In genomic region chr10:101358706-101359300, GRCh38 we compare ENCODE assay signal across 21 cellular contexts. TPM values are rescaled to one million over a fixed set of nuclear protein-coding genes. Genes with fewer than 3 reads are reported as not detected.
DNase-seq lines count a peak whose midpoint lies in the region; ATAC-seq and TF ChIP-seq lines count a peak whose summit lies in the region.
"Had no signal": no experiment of that assay in that cellular context is flagged by ENCODE, and none has a peak within 500 bp of the region (broad histone marks: within the 10 kb centered on the region; RNA-seq: fewer than 3 reads in every experiment).

No MANE protein-coding gene starts in this region.

- no peak overlapping the region for H3K4me3 Mint-ChIP-seq in GM23338
- H3K4me3 Mint-ChIP-seq: activated CD4-positive, alpha-beta T cell treated with anti-CD3 and anti-CD28 coated beads, Interleukin-2, amount 10 ng/mL, durations not matched to agents 24 days and 14 days; activated naive CD8-positive, alpha-beta T cell treated with anti-CD3 and anti-CD28 coated beads, Interleukin-2, amount 50 U/mL, for 24 hours; natural killer cell; T-helper 1 cell treated with Interleukin-12 subunit alpha and Interleukin-12 subunit beta and Interleukin-4 antibody, amounts not matched to agents 30 μg/mL and 1 μg/mL, for 36 hours had no signal

- no peak for TF ChIP-seq POLR2A in body of pancreas (IDR thresholded peaks at IDR 0.05)

- H3K9me3 Mint-ChIP-seq in GM23338: no peaks in the 10 kb centered on the region
- H3K9me3 Mint-ChIP-seq: activated naive CD8-positive, alpha-beta T cell treated with anti-CD3 and anti-CD28 coated beads, Interleukin-2, amount 50 U/mL, for 24 hours; CD4-positive, CD25-positive, alpha-beta regulatory T cell; natural killer cell; T-helper 1 cell treated with Interleukin-12 subunit alpha and Interleukin-12 subunit beta and Interleukin-4 antibody, amounts not matched to agents 30 μg/mL and 1 μg/mL, for 36 hours had no signal

- 50 to 57% methylated on average over 5 of the region's 5 CpGs for WGBS in aorta, 2 donors
- 53 to 68% methylated on average over 5 of the region's 5 CpGs for WGBS in body of pancreas, 2 donors

- ATAC-seq in GM23338 (no peak), aorta (ENCODE audit: low FRiP score) (no peak), body of pancreas (no peak)
- ATAC-seq: activated naive CD8-positive, alpha-beta T cell treated with anti-CD3 and anti-CD28 coated beads, Interleukin-2, amount 50 U/mL, for 24 hours; foreskin keratinocyte; natural killer cell had no signal

- H3K9me2 ChIP-seq in GM23338 (ENCODE audit: insufficient read depth): no peaks in the 10 kb centered on the region

- H4K20me1 ChIP-seq in GM23338 (replicated peaks; ENCODE audit: insufficient read depth): peaks cover 5% of the 10 kb centered on the region

- H3K36me3 ChIP-seq in GM23338 (ENCODE audit: insufficient read depth) (no peaks in the 10 kb centered on the region), aorta (ENCODE audit: control insufficient read depth in 1 of 2, insufficient read depth in 2 of 2, low read length in 1 of 2) (no peaks in the 10 kb centered on the region), body of pancreas (replicated peaks in 1 of 2; ENCODE audit: insufficient read depth in 1 of 2, low read depth in 2 of 2) (no peaks in the 10 kb centered on the region)
- H3K36me3 ChIP-seq: prostate gland, vagina had no signal

- no peak overlapping the region for H2AFZ ChIP-seq in GM23338

- H3K27me3 ChIP-seq in GM23338 (ENCODE audit: insufficient read depth): no peaks in the 10 kb centered on the region
- H3K27me3 ChIP-seq in aorta (ENCODE audit: control insufficient read depth in 1 of 2, insufficient read depth in 2 of 2, low read length in 1 of 2): no peaks in the 10 kb centered on the region
- no peaks in the 10 kb centered on the region for H3K27me3 ChIP-seq in body of pancreas
- H3K27me3 ChIP-seq: foreskin keratinocyte, vagina had no signal

- H3K27ac ChIP-seq in GM23338 (ENCODE audit: low read depth) (no peak overlapping the region), aorta (ENCODE audit: low read depth in 1 of 2, low read length in 2 of 2) (no peak overlapping the region), body of pancreas (no peak overlapping the region)
- H3K27ac ChIP-seq: foreskin keratinocyte, prostate gland, vagina had no signal

- peaks cover 3% of the 10 kb centered on the region; the same call in 1 of the 3 replicates for H3K36me3 Mint-ChIP-seq in GM23338 (ENCODE audit: low read depth)
- H3K36me3 Mint-ChIP-seq: natural killer cell had no signal

- peak; percentile 36 for DNase-seq in A172 (ENCODE audit: low spot score)
- no peak for DNase-seq in GM23338 (ENCODE audit: low spot score)
- DNase-seq in astrocyte of the hippocampus (ENCODE audit: low read depth, low spot score): peak; percentile 7
- peak; percentile 19 for DNase-seq in glomerular visceral epithelial cell (ENCODE audit: extremely low spot score)
- DNase-seq in dedifferentiated amniotic fluid mesenchymal stem cell (ENCODE audit: extremely low spot score): no peak
- no peak for DNase-seq in aorta
- DNase-seq in body of pancreas: no peak
- no peak for DNase-seq in activated CD8-positive, alpha-beta memory T cell treated with anti-CD3 and anti-CD28 coated beads for 24 hours
- DNase-seq: activated CD4-positive, alpha-beta T cell treated with anti-CD3 and anti-CD28 coated beads, Interleukin-2, amount 10 ng/mL, durations not matched to agents 24 days and 14 days; activated CD8-positive, alpha-beta memory T cell treated with anti-CD3 and anti-CD28 coated beads, Interleukin-2, amount 50 U/mL, for 4 hours; activated naive CD8-positive, alpha-beta T cell treated with anti-CD3 and anti-CD28 coated beads, Interleukin-2, amount 50 U/mL, for 24 hours; CD4-positive, CD25-positive, alpha-beta regulatory T cell; foreskin keratinocyte; natural killer cell; NCI-H526 treated with DMSO at 0.1 percent for 48 hours; SHP77; stimulated activated CD8-positive, alpha-beta memory T cell treated with anti-CD3 and anti-CD28 coated beads, Interleukin-4, amount 100 ng/mL, for 48 hours; substantia nigra had no signal

- peaks cover 50% of the 10 kb centered on the region for H3K79me2 ChIP-seq in GM23338 (replicated peaks; ENCODE audit: insufficient read depth)

- H3K4me2 ChIP-seq in GM23338: no peak overlapping the region

- peaks cover 10% of the 10 kb centered on the region for H3K4me1 Mint-ChIP-seq in GM23338

- H3K4me3 ChIP-seq in GM23338 (no peak overlapping the region), aorta (ENCODE audit: low read length in 2 of 2) (no peak overlapping the region), body of pancreas (no peak overlapping the region)
- H3K4me3 ChIP-seq: prostate gland, vagina had no signal

- H3K27ac Mint-ChIP-seq in GM23338: peak overlapping the region; percentile 70
- H3K27ac Mint-ChIP-seq: activated CD4-positive, alpha-beta T cell treated with anti-CD3 and anti-CD28 coated beads, Interleukin-2, amount 10 ng/mL, durations not matched to agents 24 days and 14 days; activated naive CD8-positive, alpha-beta T cell treated with anti-CD3 and anti-CD28 coated beads, Interleukin-2, amount 50 U/mL, for 24 hours; CD4-positive, CD25-positive, alpha-beta regulatory T cell; natural killer cell; T-helper 1 cell treated with Interleukin-12 subunit alpha and Interleukin-12 subunit beta and Interleukin-4 antibody, amounts not matched to agents 30 μg/mL and 1 μg/mL, for 36 hours had no signal

- TF ChIP-seq CTCF in GM23338 (conservative IDR thresholded peaks at IDR 0.05; ENCODE audit: low read depth in 2 of 2) (no peak), body of pancreas (IDR thresholded peaks at IDR 0.05) (no peak)

- H3K9me3 ChIP-seq in aorta (ENCODE audit: control insufficient read depth, low read length): no peaks in the 10 kb centered on the region
- no peaks in the 10 kb centered on the region for H3K9me3 ChIP-seq in body of pancreas
- H3K9me3 ChIP-seq: prostate gland, vagina had no signal

- H3F3A ChIP-seq in GM23338 (replicated peaks; ENCODE audit: low read depth): peaks cover 6% of the 10 kb centered on the region; the same call in 1 of the 2 replicates

- H3K4me1 ChIP-seq in GM23338 (ENCODE audit: insufficient read depth): peaks cover 13% of the 10 kb centered on the region
- H3K4me1 ChIP-seq in aorta (ENCODE audit: control insufficient read depth in 1 of 2, insufficient read depth in 2 of 2, low read length in 2 of 2): no peaks in the 10 kb centered on the region
- H3K4me1 ChIP-seq in body of pancreas: peaks cover 15% of the 10 kb centered on the region
- H3K4me1 ChIP-seq: foreskin keratinocyte had no signal

- peaks cover 8% of the 10 kb centered on the region for H3K27me3 Mint-ChIP-seq in GM23338 (ENCODE audit: insufficient read depth, low read depth, poor library complexity)

- intact Hi-C loops in aorta (cut with DNase I) (loop anchor here in 1 of 2 donors (10.0 kb wide), 1 partner anchor 106 kb away; no protein-coding TSS in a partner anchor), body of pancreas (cut with DNase I) (no loop called here)

TF ChIP-seq in GM23338, 12 proteins besides CTCF, POLR2A, EP300 and RAD21 (continues in another document):
- TF ChIP-seq ZNF114 (CRISPR knock-in tag; IDR thresholded peaks at IDR 0.05): no peak
- TF ChIP-seq POLR2AphosphoS5 (IDR thresholded peaks at IDR 0.05; ENCODE audit: low read depth): no peak

RNA-seq across cellular contexts. Expression of gene BTRC, which starts 4.8 kb away (rescaled TPM):
- 10.3 and 10.7 TPM in 2 replicates for total RNA-seq in A172 (2014; rRNA removed; shearing (Covaris generic))
- 14.8 and 17.5 TPM in 2 replicates for total RNA-seq in GM23338 (2014; rRNA removed; shearing (Covaris generic))
- polyA plus RNA-seq in GM23338 (2016; fragmentation: Nextera tagmentation; extraction: Ambion mirVana) (10.0 and 12.2 TPM in 2 replicates), aorta (1 to 10 TPM; 4.4 to 5.0 TPM)
- total RNA-seq in aorta (10 to 100 TPM; 16.6 to 21.0 TPM), body of pancreas (1 to 10 TPM; 8.8 to 9.9 TPM)

Comparison
In these comparisons a context has a peak if more than half of its experiments do, and no peak if none do; other contexts are left out.
1. DNase-seq: peak in A172 (single experiment), astrocyte of the hippocampus (single experiment) and glomerular visceral epithelial cell (single experiment); none in GM23338 (single experiment), dedifferentiated amniotic fluid mesenchymal stem cell (single experiment), aorta (0 of 2), body of pancreas (0 of 4) and activated CD8-positive, alpha-beta memory T cell treated with anti-CD3 and anti-CD28 coated beads for 24 hours (single experiment).